In genomic region chr13:32905063-32905863, GRCh38 we compare ENCODE assay signal across 9 cellular contexts.
DNase-seq lines count a peak whose midpoint lies in the region; ATAC-seq lines count a peak whose summit lies in the region.
"Had no signal": no experiment of that assay in that cellular context is flagged by ENCODE, and none has a peak within 500 bp of the region (broad histone marks: within the 10 kb centered on the region; RNA-seq: fewer than 3 reads in every experiment).

No MANE protein-coding gene starts in this region.

- peaks cover 4% of the 10 kb centered on the region for H3K36me3 Mint-ChIP-seq in activated naive CD8-positive, alpha-beta T cell treated with anti-CD3 and anti-CD28 coated beads for 36 hours

- peak overlapping the region; percentile 77 for H3K4me3 Mint-ChIP-seq in activated naive CD8-positive, alpha-beta T cell treated with anti-CD3 and anti-CD28 coated beads for 36 hours

- peaks cover 3% of the 10 kb centered on the region for H3K9me3 Mint-ChIP-seq in activated naive CD8-positive, alpha-beta T cell treated with anti-CD3 and anti-CD28 coated beads for 36 hours

- no peak overlapping the region for H3K4me3 ChIP-seq in SJCRH30

- H3K4me1 Mint-ChIP-seq in activated naive CD8-positive, alpha-beta T cell treated with anti-CD3 and anti-CD28 coated beads for 36 hours, result peaks cover 27% of the 10 kb centered on the region

- H3K27ac Mint-ChIP-seq in activated naive CD8-positive, alpha-beta T cell treated with anti-CD3 and anti-CD28 coated beads for 36 hours, result peak overlapping the region; percentile 99

- no peaks in the 10 kb centered on the region for H3K27me3 ChIP-seq in SJCRH30

- peak; percentile 45 for DNase-seq in stimulated activated CD4-positive, alpha-beta T cell treated with anti-CD3 and anti-CD28 coated beads, Interleukin-15, amount 100 ng/mL, for 24 hours
- DNase-seq in stimulated activated CD4-positive, alpha-beta T cell treated with anti-CD3 and anti-CD28 coated beads, Interleukin-12 subunit alpha, Interleukin-12 subunit beta, amount 100 ng/mL, for 4 hours, result no peak
- DNase-seq in HT1080 (ENCODE audit: low read depth) (peak; percentile 77), T-helper 9 cell (no peak), SJCRH30 (no peak)
- peak; percentile 26 for DNase-seq in activated naive CD8-positive, alpha-beta T cell treated with anti-CD3 and anti-CD28 coated beads for 36 hours
- DNase-seq: NCI-H2029 had no signal

- peaks cover 3% of the 10 kb centered on the region; the same call in 1 of the 2 replicates for H3K4me1 ChIP-seq in SJCRH30

- ATAC-seq in GM21576 (IDR thresholded peaks at IDR 0.05; ENCODE audit: unreplicated experiment), result no peak
- ATAC-seq in HG03342 (IDR thresholded peaks at IDR 0.05; ENCODE audit: unreplicated experiment), result no peak

- no peaks in the 10 kb centered on the region for H3K36me3 ChIP-seq in SJCRH30

- H3K27ac ChIP-seq in SJCRH30, result no peak overlapping the region

- H3K9me3 ChIP-seq in SJCRH30 (replicated peaks), result no peaks in the 10 kb centered on the region

- no peaks in the 10 kb centered on the region for H3K27me3 Mint-ChIP-seq in activated naive CD8-positive, alpha-beta T cell treated with anti-CD3 and anti-CD28 coated beads for 36 hours

Comparison
In these comparisons a context has a peak if more than half of its experiments do, and no peak if none do; other contexts are left out.
1. DNase-seq: peak in stimulated activated CD4-positive, alpha-beta T cell treated with anti-CD3 and anti-CD28 coated beads, Interleukin-15, amount 100 ng/mL, for 24 hours (single experiment), HT1080 (single experiment) and activated naive CD8-positive, alpha-beta T cell treated with anti-CD3 and anti-CD28 coated beads for 36 hours (single experiment); none in stimulated activated CD4-positive, alpha-beta T cell treated with anti-CD3 and anti-CD28 coated beads, Interleukin-12 subunit alpha, Interleukin-12 subunit beta, amount 100 ng/mL, for 4 hours (single experiment), T-helper 9 cell (single experiment) and SJCRH30 (0 of 2).